In genomic region chr2:172095146-172095904, GRCh38 we compare ENCODE assay signal across 8 cellular contexts. TPM values are rescaled to one million over a fixed set of nuclear protein-coding genes. Genes with fewer than 3 reads are reported as not detected.
DNase-seq lines count a peak whose midpoint lies in the region; ATAC-seq, FAIRE-seq and TF ChIP-seq lines count a peak whose summit lies in the region.

No MANE protein-coding gene starts in this region.

- peaks cover 85% of the 10 kb centered on the region for H3K27me3 Mint-ChIP-seq in progenitor cell of endocrine pancreas

- peak overlapping the region; percentile 71 for H3K27ac Mint-ChIP-seq in progenitor cell of endocrine pancreas

- H3K9me3 ChIP-seq in PC-9 (ENCODE audit: insufficient read depth, low read depth), result no peaks in the 10 kb centered on the region

- no peaks in the 10 kb centered on the region for H3K36me3 Mint-ChIP-seq in progenitor cell of endocrine pancreas (ENCODE audit: insufficient read depth)

- H3K4me1 ChIP-seq in PC-9 (replicated peaks; ENCODE audit: insufficient read depth), result peaks cover 45% of the 10 kb centered on the region

- no peaks in the 10 kb centered on the region for H3K79me2 ChIP-seq in PC-9 (ENCODE audit: low read depth)

- H3K9me3 Mint-ChIP-seq in progenitor cell of endocrine pancreas (ENCODE audit: low read depth), result no peaks in the 10 kb centered on the region

- peak overlapping the region; percentile 54 for H3K4me3 Mint-ChIP-seq in progenitor cell of endocrine pancreas (ENCODE audit: low read depth)

- TF ChIP-seq CTCF in AG10803 (conservative IDR thresholded peaks at IDR 0.05; ENCODE audit: low read length), result no peak
- TF ChIP-seq CTCF in PC-9 (conservative IDR thresholded peaks at IDR 0.05), result no peak
- no peak for TF ChIP-seq CTCF in progenitor cell of endocrine pancreas (IDR thresholded peaks at IDR 0.05; ENCODE audit: unreplicated experiment)

- H3K4me1 Mint-ChIP-seq in progenitor cell of endocrine pancreas (ENCODE audit: low read depth), result peaks cover 12% of the 10 kb centered on the region

- H3K27me3 ChIP-seq in PC-9 (ENCODE audit: insufficient read depth, low read depth), result no peaks in the 10 kb centered on the region

- H4K20me1 ChIP-seq in PC-9 (ENCODE audit: insufficient read depth), result no peaks in the 10 kb centered on the region

- H3F3A ChIP-seq in PC-9 (ENCODE audit: insufficient read depth, low read depth), result peaks cover 47% of the 10 kb centered on the region

- peak overlapping the region; percentile 95 for H3K4me2 ChIP-seq in PC-9

- peak overlapping the region; percentile 97 for H2AFZ ChIP-seq in PC-9

- intact Hi-C loops in PC-9 (cut with micrococcal nuclease; ENCODE audit: unreplicated experiment), result loop anchor here (1.0 to 2.0 kb wide), 3 partner anchors 75 to 173 kb away; partner anchors contain the start of genes HAT1 and METAP1D

- POLR2A ChIA-PET in PC-9 (lab: Charles Lee; ENCODE audit: unreplicated experiment), result interaction anchor here (0.5 to 0.6 kb wide), 7 partner anchors 133 to 1446 kb away, joined by 3 to 6 read pairs (median 3); partner anchors contain the start of gene DYNC1I2

- CTCF ChIA-PET in PC-9 (lab: Charles Lee), result interaction anchor here (0.6 to 2.2 kb wide), 7 partner anchors 11 to 173 kb away, joined by 3 to 11 read pairs (median 4); partner anchors contain the start of gene HAT1

- peak; percentile 37 for ATAC-seq in GM21390 (IDR thresholded peaks at IDR 0.05; ENCODE audit: unreplicated experiment)
- no peak for ATAC-seq in GM19023 (IDR thresholded peaks at IDR 0.05; ENCODE audit: unreplicated experiment)
- no peak for ATAC-seq in HG02642 (IDR thresholded peaks at IDR 0.05; ENCODE audit: poor library complexity, unreplicated experiment)

- no peaks in the 10 kb centered on the region for H3K9me2 ChIP-seq in PC-9 (ENCODE audit: insufficient read depth)

- FAIRE-seq in frontal cortex (lab: Jason Lieb, UNC), result no peak

- DNase-seq in AG10803 (ENCODE audit: low read depth) (peak; percentile 95), PC-9 (peak; percentile 88 to 94), frontal cortex (ENCODE audit: low spot score in 2 of 2) (peak; percentile 53 to 62), progenitor cell of endocrine pancreas (ENCODE audit: low spot score, unreplicated experiment) (no peak)
- peak; percentile 88 for DNase-seq in activated effector memory CD4-positive, alpha-beta T cell treated with anti-CD3 and anti-CD28 coated beads, Interleukin-2, amount 50 U/mL, for 16 hours

- no peaks in the 10 kb centered on the region for H3K36me3 ChIP-seq in PC-9 (ENCODE audit: low read depth)

- BruUV-seq in PC-9 (replicated peaks; lab: Mats Ljungman, UMichigan), result no TSS peak

- peak overlapping the region; percentile 12 for H3K27ac ChIP-seq in PC-9

- H3K4me3 ChIP-seq in AG10803 (ENCODE audit: low read length) (peak overlapping the region; percentile 76), PC-9 (peak overlapping the region; percentile 73)

RNA-seq across cellular contexts. Expression of gene DLX2, which starts 7.4 kb away (rescaled TPM):
- total RNA-seq in PC-9 (2021), result 0.65 and 0.76 TPM in 2 replicates
- total RNA-seq in frontal cortex, result 2.9 TPM
- total RNA-seq in progenitor cell of endocrine pancreas, result 1.7 and 3.4 TPM in 2 replicates

RNA-seq across cellular contexts. Expression of gene DLX1, which starts 10.0 kb away (rescaled TPM):
- total RNA-seq in PC-9 (2021) (0.87 TPM in 1 of 2 replicates, not detected in the other), frontal cortex (21.6 TPM), progenitor cell of endocrine pancreas (1.7 and 4.1 TPM in 2 replicates)
